Comparison of ENCODE assay signal across 24 cellular contexts in genomic region chrX:118901991-118902390, GRCh38.
"Had no signal": no experiment of that assay in that cellular context is flagged by ENCODE, and none has a peak within 500 bp of the region (broad histone marks: within the 10 kb centered on the region; RNA-seq: fewer than 3 reads in every experiment).

No MANE protein-coding gene starts in this region.

- H3K9me3 Mint-ChIP-seq: effector memory CD8-positive, alpha-beta T cell; natural killer cell had no signal

- DNase-seq: activated CD4-positive, alpha-beta T cell treated with anti-CD3 and anti-CD28 coated beads for 48 hours; activated CD4-positive, alpha-beta T cell treated with anti-CD3 and anti-CD28 coated beads, Interleukin-2, amount 50 U/mL, for 48 hours; activated CD8-positive, alpha-beta memory T cell treated with anti-CD3 and anti-CD28 coated beads for 24 hours; activated effector memory CD4-positive, alpha-beta T cell treated with Interleukin-2 at 50 U/mL for 16 hours; activated naive CD4-positive, alpha-beta T cell treated with Interleukin-2 at 50 U/mL for 16 hours; anterior cingulate cortex; effector memory CD8-positive, alpha-beta T cell; erythroblast; gastrocnemius medialis; glutamatergic neuron; left ventricle myocardium inferior; mesendoderm; natural killer cell; right lobe of liver; stimulated activated CD4-positive, alpha-beta T cell treated with anti-CD3 and anti-CD28 coated beads, Interleukin-2, amount 100 ng/mL, for 48 hours; stimulated activated naive CD4-positive, alpha-beta T cell treated with Interleukin-2 at 50 U/mL for 16 hours; testis; transverse colon; WERI-Rb-1 had no signal

- H3K4me1 ChIP-seq: gastrocnemius medialis, left ventricle myocardium inferior, right lobe of liver, testis, transverse colon had no signal

- H3K27me3 Mint-ChIP-seq: activated naive CD8-positive, alpha-beta T cell; progenitor cell of endocrine pancreas had no signal

- H3K36me3 Mint-ChIP-seq: activated naive CD8-positive, alpha-beta T cell; natural killer cell had no signal

- H3K4me3 ChIP-seq: coronary artery, dorsolateral prefrontal cortex, gastrocnemius medialis, left ventricle myocardium inferior, lung, right lobe of liver, testis, transverse colon had no signal

- H3K9me3 ChIP-seq: gastrocnemius medialis, left ventricle myocardium inferior, right lobe of liver, testis, transverse colon had no signal

- H3K4me1 Mint-ChIP-seq: natural killer cell had no signal

- H3K4me3 Mint-ChIP-seq: activated naive CD8-positive, alpha-beta T cell; effector memory CD8-positive, alpha-beta T cell; natural killer cell had no signal

- H3K27me3 ChIP-seq: gastrocnemius medialis, right lobe of liver, testis, transverse colon had no signal

- H3K27ac Mint-ChIP-seq: activated naive CD8-positive, alpha-beta T cell; effector memory CD8-positive, alpha-beta T cell; natural killer cell; progenitor cell of endocrine pancreas had no signal

- H3K27ac ChIP-seq: coronary artery, gastrocnemius medialis, left ventricle myocardium inferior, right lobe of liver, testis, transverse colon, WERI-Rb-1 had no signal

- H3K36me3 ChIP-seq: gastrocnemius medialis, left ventricle myocardium inferior, right lobe of liver, transverse colon, WERI-Rb-1 had no signal
